In genomic region chr5:5419291-5420210, GRCh38 we compare ENCODE assay signal across 8 cellular contexts. TPM values are rescaled to one million over a fixed set of nuclear protein-coding genes. Genes with fewer than 3 reads are reported as not detected.
DNase-seq lines count a peak whose midpoint lies in the region; ATAC-seq and TF ChIP-seq lines count a peak whose summit lies in the region.

No MANE protein-coding gene starts in this region.

- peak overlapping the region; percentile 20 for H3K4me3 Mint-ChIP-seq in neural crest cell

- peak; percentile 87 for TF ChIP-seq CTCF in neural crest cell (conservative IDR thresholded peaks at IDR 0.05)

- H3K9me3 Mint-ChIP-seq in neural crest cell: no peaks in the 10 kb centered on the region

- no peak overlapping the region for H3K4me3 ChIP-seq in NT2/D1 (ENCODE audit: insufficient read length, low read depth)

- ATAC-seq in HG03571 (IDR thresholded peaks at IDR 0.05; ENCODE audit: unreplicated experiment) (no peak), HG03108 (IDR thresholded peaks at IDR 0.05; ENCODE audit: unreplicated experiment) (no peak)

- H3K4me1 Mint-ChIP-seq in neural crest cell: peaks cover 17% of the 10 kb centered on the region

- H3K36me3 Mint-ChIP-seq in neural crest cell (ENCODE audit: low read depth): no peaks in the 10 kb centered on the region

- DNase-seq in COLO829 (ENCODE audit: low spot score): peak; percentile 71
- DNase-seq in HPDE6-E6E7 (ENCODE audit: extremely low spot score): peak; percentile 26
- DNase-seq in NT2/D1 (ENCODE audit: low read depth, low spot score): peak; percentile 16
- DNase-seq in dermis microvascular lymphatic vessel endothelial cell (ENCODE audit: low read depth in 2 of 2): peak; percentile 59 to 67
- no peak for DNase-seq in neural crest cell (ENCODE audit: low read depth, low spot score)
- no peak for DNase-seq in activated CD4-positive, alpha-beta T cell treated with anti-CD3 and anti-CD28 coated beads, Interleukin-2, amount 50 U/mL, for 1 hour

- H3K27ac Mint-ChIP-seq in neural crest cell (ENCODE audit: unreplicated experiment): no peak overlapping the region

- H3K27me3 ChIP-seq in NT2/D1 (ENCODE audit: insufficient read depth, insufficient read length): no peaks in the 10 kb centered on the region

- no peaks in the 10 kb centered on the region for H3K4me1 ChIP-seq in NT2/D1 (ENCODE audit: insufficient read depth, insufficient read length)

- H3K9me3 ChIP-seq in NT2/D1 (ENCODE audit: insufficient read depth, low read length): no peaks in the 10 kb centered on the region

- no peak overlapping the region for H3K9ac ChIP-seq in NT2/D1 (ENCODE audit: insufficient read length, low read depth)

- H3K27me3 Mint-ChIP-seq in neural crest cell (ENCODE audit: low read depth): no peaks in the 10 kb centered on the region

- no peaks in the 10 kb centered on the region for H3K36me3 ChIP-seq in NT2/D1 (ENCODE audit: insufficient read depth, insufficient read length, low read length)

RNA-seq across cellular contexts. Expression of gene ICE1, which starts 2.9 kb away (rescaled TPM):
- 17.5 and 18.8 TPM in 2 replicates for total RNA-seq in dermis microvascular lymphatic vessel endothelial cell
- 35.1 and 37.9 TPM in 2 replicates for total RNA-seq in neural crest cell

Comparison
In these comparisons a context has a peak if more than half of its experiments do, and no peak if none do; other contexts are left out.
1. DNase-seq: peak in COLO829 (single experiment), HPDE6-E6E7 (single experiment), NT2/D1 (single experiment) and dermis microvascular lymphatic vessel endothelial cell (2 of 2); none in neural crest cell (single experiment) and activated CD4-positive, alpha-beta T cell treated with anti-CD3 and anti-CD28 coated beads, Interleukin-2, amount 50 U/mL, for 1 hour (single experiment).